In genomic region chr19:16605552-16605951, GRCh38 we compare ENCODE assay signal across 6 cellular contexts. TPM values are rescaled to one million over a fixed set of nuclear protein-coding genes. Genes with fewer than 3 reads are reported as not detected.
A peak's percentile ranks its signal among the peaks of the same experiment; 100 is the strongest.
DNase-seq lines count a peak whose midpoint lies in the region; ATAC-seq and TF ChIP-seq lines count a peak whose summit lies in the region.

No MANE protein-coding gene starts in this region.

- H3K9me3 Mint-ChIP-seq in CD14-positive monocyte = no peaks in the 10 kb centered on the region
- no peaks in the 10 kb centered on the region for H3K9me3 Mint-ChIP-seq in activated CD8-positive, alpha-beta T cell treated with anti-CD3 and anti-CD28 coated beads for 36 hours

- no peak for TF ChIP-seq CTCF in CD14-positive monocyte (IDR thresholded peaks at IDR 0.05)
- no peak for TF ChIP-seq CTCF in OCI-LY7 (conservative IDR thresholded peaks at IDR 0.05; ENCODE audit: low read length)
- no peak for TF ChIP-seq CTCF in activated CD8-positive, alpha-beta T cell treated with anti-CD3 and anti-CD28 coated beads for 36 hours (IDR thresholded peaks at IDR 0.05)
- TF ChIP-seq CTCF in colonic mucosa (IDR thresholded peaks at IDR 0.05) = no peak

- H3K36me3 ChIP-seq in OCI-LY7 (ENCODE audit: insufficient read depth, low read length) = peaks cover 35% of the 10 kb centered on the region
- no peaks in the 10 kb centered on the region for H3K36me3 ChIP-seq in colonic mucosa

- H3K9me3 ChIP-seq in OCI-LY7 (ENCODE audit: low read length) (no peaks in the 10 kb centered on the region), colonic mucosa (no peaks in the 10 kb centered on the region)

- H3K9ac ChIP-seq in colonic mucosa (ENCODE audit: low read depth in 2 of 2, low read length in 2 of 2) = no peak overlapping the region

- H2AFZ ChIP-seq in OCI-LY7 (ENCODE audit: low read length) = no peak overlapping the region

- ATAC-seq in left lobe of liver = peak; percentile 35
- no peak for ATAC-seq in activated CD8-positive, alpha-beta T cell treated with anti-CD3 and anti-CD28 coated beads for 36 hours

- POLR2A ChIA-PET in OCI-LY7 (lab: Charles Lee) = interaction anchor here (1.5 kb wide), 1 partner anchor 13 kb away, joined by 7 read pairs; no protein-coding TSS in a partner anchor
- POLR2A ChIA-PET in activated CD8-positive, alpha-beta T cell treated with anti-CD3 and anti-CD28 coated beads for 36 hours (lab: Charles Lee) = no interaction called here

- CTCF ChIA-PET in OCI-LY7 (lab: Charles Lee; ENCODE audit: unreplicated experiment) = interaction anchor here (0.5 kb wide), 1 partner anchor 68 kb away, joined by 3 read pairs; no protein-coding TSS in a partner anchor
- CTCF ChIA-PET in activated CD8-positive, alpha-beta T cell treated with anti-CD3 and anti-CD28 coated beads for 36 hours (lab: Charles Lee) = no interaction called here

- DNase-seq in CD14-positive monocyte (ENCODE audit: low spot score) (no peak), OCI-LY7 (ENCODE audit: low spot score) (no peak), left lobe of liver (ENCODE audit: low spot score) (no peak), GF-D8 (lab: John Stamatoyannopoulos, UW) (no peak), colonic mucosa (no peak)
- DNase-seq in activated CD8-positive, alpha-beta T cell treated with anti-CD3 and anti-CD28 coated beads for 36 hours = no peak

- peak overlapping the region; percentile 56 for H3K4me2 ChIP-seq in OCI-LY7 (ENCODE audit: low read length)

- H3K27me3 Mint-ChIP-seq in CD14-positive monocyte (ENCODE audit: low read depth in 3 of 3) = no peaks in the 10 kb centered on the region
- no peaks in the 10 kb centered on the region for H3K27me3 Mint-ChIP-seq in activated CD8-positive, alpha-beta T cell treated with anti-CD3 and anti-CD28 coated beads for 36 hours

- H3K4me1 Mint-ChIP-seq in CD14-positive monocyte = peaks cover 37% of the 10 kb centered on the region
- peaks cover 38% of the 10 kb centered on the region for H3K4me1 Mint-ChIP-seq in activated CD8-positive, alpha-beta T cell treated with anti-CD3 and anti-CD28 coated beads for 36 hours (ENCODE audit: low read depth)

- H3K27ac ChIP-seq in OCI-LY7 (ENCODE audit: low read depth, low read length, poor library complexity, severe bottlenecking) = peak overlapping the region; percentile 31
- H3K27ac ChIP-seq in colonic mucosa = no peak overlapping the region

- H3K27ac Mint-ChIP-seq in CD14-positive monocyte = peak overlapping the region in 4 of 7 donors; percentile 43 to 87 (median 67)
- no peak overlapping the region for H3K27ac Mint-ChIP-seq in activated CD8-positive, alpha-beta T cell treated with anti-CD3 and anti-CD28 coated beads for 36 hours

- H3K36me3 Mint-ChIP-seq in CD14-positive monocyte = peaks cover 10 to 27% of the 10 kb centered on the region in 2 donors
- peaks cover 4% of the 10 kb centered on the region for H3K36me3 Mint-ChIP-seq in activated CD8-positive, alpha-beta T cell treated with anti-CD3 and anti-CD28 coated beads for 36 hours (ENCODE audit: low read depth)

- H3K27me3 ChIP-seq in colonic mucosa = no peaks in the 10 kb centered on the region

- no peak overlapping the region for H3K4me3 Mint-ChIP-seq in CD14-positive monocyte
- no peak overlapping the region for H3K4me3 Mint-ChIP-seq in activated CD8-positive, alpha-beta T cell treated with anti-CD3 and anti-CD28 coated beads for 36 hours

- peaks cover 100% of the 10 kb centered on the region for H3K79me2 ChIP-seq in OCI-LY7 (ENCODE audit: insufficient read depth, low read depth, low read length)

- intact Hi-C loops in CD14-positive monocyte (cut with micrococcal nuclease) (no loop called here), OCI-LY7 (cut with micrococcal nuclease; ENCODE audit: unreplicated experiment) (no loop called here), colonic mucosa (cut with DNase I) (no loop called here)
- intact Hi-C loops in activated CD8-positive, alpha-beta T cell treated with anti-CD3 and anti-CD28 coated beads for 36 hours (cut with micrococcal nuclease) = no loop called here

- H3K4me1 ChIP-seq in OCI-LY7 (ENCODE audit: insufficient read depth, low read length, poor library complexity, severe bottlenecking) (peaks cover 55% of the 10 kb centered on the region), colonic mucosa (peaks cover 3% of the 10 kb centered on the region)

- no TSS peak for BruUV-seq in OCI-LY7 (replicated peaks; lab: Mats Ljungman, UMichigan)

- peak overlapping the region; percentile 19 for H3K4me3 ChIP-seq in OCI-LY7 (ENCODE audit: low read depth, low read length, poor library complexity, severe bottlenecking)
- H3K4me3 ChIP-seq in colonic mucosa = no peak overlapping the region

- H4K20me1 ChIP-seq in OCI-LY7 (ENCODE audit: insufficient read depth, low read length) = peaks cover 32% of the 10 kb centered on the region

- H3K9me2 ChIP-seq in OCI-LY7 (ENCODE audit: insufficient read depth, low read length) = no peaks in the 10 kb centered on the region

RNA-seq across cellular contexts. Expression of gene MED26, which starts 22.5 kb away (rescaled TPM):
- 1 to 10 TPM; 1.1 to 2.1 TPM for polyA plus RNA-seq in CD14-positive monocyte
- 17.2 and 19.4 TPM in 2 replicates for total RNA-seq in OCI-LY7 (2014; rRNA removed; shearing (Covaris generic))
- total RNA-seq in OCI-LY7 (2022) (26.8 and 27.1 TPM in 2 replicates), left lobe of liver (6.0 TPM), colonic mucosa (10 to 100 TPM; 10.0 to 11.9 TPM)
- total RNA-seq in activated CD8-positive, alpha-beta T cell treated with anti-CD3 and anti-CD28 coated beads for 36 hours = 10 to 100 TPM; 14.2 to 19.3 TPM

RNA-seq across cellular contexts. Expression of gene SLC35E1, which starts 33.3 kb away (rescaled TPM):
- 10 to 100 TPM; 12.1 to 13.5 TPM for polyA plus RNA-seq in CD14-positive monocyte
- total RNA-seq in OCI-LY7 (2014; rRNA removed; shearing (Covaris generic)) = 17.3 and 21.1 TPM in 2 replicates
- total RNA-seq in OCI-LY7 (2022) = 37.2 and 41.2 TPM in 2 replicates
- total RNA-seq in left lobe of liver = 22.9 TPM
- total RNA-seq in activated CD8-positive, alpha-beta T cell treated with anti-CD3 and anti-CD28 coated beads for 36 hours = 10 to 100 TPM; 60.1 to 62.4 TPM
- total RNA-seq in colonic mucosa = 10 to 100 TPM; 44.4 to 47.7 TPM

RNA-seq across cellular contexts. Expression of gene SMIM7, which starts 54.4 kb away (rescaled TPM):
- 10 to 100 TPM; 86.7 to 91.7 TPM for polyA plus RNA-seq in CD14-positive monocyte
- total RNA-seq in OCI-LY7 (2014; rRNA removed; shearing (Covaris generic)) = 75.5 and 87.0 TPM in 2 replicates
- total RNA-seq in OCI-LY7 (2022) (96.3 and 104 TPM in 2 replicates), left lobe of liver (37.9 TPM), colonic mucosa (10 to 100 TPM; 58.2 to 64.8 TPM)
- 10 to 100 TPM; 48.0 to 55.0 TPM for total RNA-seq in activated CD8-positive, alpha-beta T cell treated with anti-CD3 and anti-CD28 coated beads for 36 hours

RNA-seq across cellular contexts. Expression of gene TMEM38A, which starts 55.4 kb away (rescaled TPM):
- 10 to 100 TPM; 10.6 to 21.6 TPM for polyA plus RNA-seq in CD14-positive monocyte
- 10.3 and 20.4 TPM in 2 replicates for total RNA-seq in OCI-LY7 (2014; rRNA removed; shearing (Covaris generic))
- 18.1 and 23.6 TPM in 2 replicates for total RNA-seq in OCI-LY7 (2022)
- 6.0 TPM for total RNA-seq in left lobe of liver
- 1 to 10 TPM; 1.2 to 1.8 TPM for total RNA-seq in activated CD8-positive, alpha-beta T cell treated with anti-CD3 and anti-CD28 coated beads for 36 hours
- 1 to 10 TPM; 4.2 to 4.4 TPM for total RNA-seq in colonic mucosa
